ENCODE assay signal across 13 cellular contexts in the genomic region with DNA sequence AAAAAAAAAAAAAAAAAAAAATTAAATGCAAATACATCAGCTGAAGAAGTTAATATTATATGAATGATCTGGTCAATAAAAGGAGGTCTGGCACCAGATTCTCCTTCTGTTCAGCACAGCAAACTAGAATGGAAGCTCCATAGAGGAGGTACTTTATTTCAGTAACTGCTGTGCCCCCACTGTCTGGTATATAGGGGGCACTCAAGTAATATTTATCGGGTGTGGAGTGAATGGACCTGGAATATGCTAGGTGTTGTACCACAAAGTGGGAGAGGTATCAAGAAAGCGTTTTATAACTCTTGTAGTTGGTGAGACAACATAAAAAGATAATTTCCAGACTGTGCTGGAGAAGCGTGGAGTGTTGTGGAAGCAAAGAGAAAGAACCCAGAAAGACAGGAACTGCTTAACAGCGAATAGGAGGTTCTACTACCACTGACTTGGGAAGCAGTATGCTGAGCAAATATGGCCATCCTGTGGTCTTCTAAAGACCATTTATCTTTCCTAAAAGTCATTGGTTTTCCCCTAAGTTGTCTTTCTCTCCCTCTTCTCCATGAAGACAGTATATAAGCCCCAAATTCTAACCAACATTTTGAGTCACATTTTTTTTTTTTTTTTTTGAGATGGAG. TPM values are rescaled to one million over a fixed set of nuclear protein-coding genes. Genes with fewer than 3 reads are reported as not detected.
DNase-seq lines count a peak whose midpoint lies in the region; ATAC-seq and TF ChIP-seq lines count a peak whose summit lies in the region.
"Had no signal": no experiment of that assay in that cellular context is flagged by ENCODE, and none has a peak within 500 bp of the region (broad histone marks: within the 10 kb centered on the region; RNA-seq: fewer than 3 reads in every experiment).

No MANE protein-coding gene starts in this region.

- no peaks in the 10 kb centered on the region for H3F3A ChIP-seq in Loucy (ENCODE audit: low read depth)
- H3F3A ChIP-seq in neural progenitor cell (ENCODE audit: low read depth) = no peaks in the 10 kb centered on the region

- intact Hi-C loops in vagina (cut with DNase I) = no loop called here

- H3K27me3 ChIP-seq in Loucy (ENCODE audit: insufficient read depth, low read length, poor library complexity, severe bottlenecking) (no peaks in the 10 kb centered on the region), neural progenitor cell (no peaks in the 10 kb centered on the region), vagina (no peaks in the 10 kb centered on the region)

- H3K4me1 ChIP-seq in Loucy (ENCODE audit: insufficient read depth, low read length, poor library complexity, severe bottlenecking) = no peaks in the 10 kb centered on the region
- no peaks in the 10 kb centered on the region for H3K4me1 ChIP-seq in neural progenitor cell
- H3K4me1 ChIP-seq in vagina = no peaks in the 10 kb centered on the region

- H3K9me3 Mint-ChIP-seq in T-helper 2 cell treated with Interferon-gamma antibody and Interleukin-4, amounts not matched to agents 5 μg/mL and 100 μg/mL, for 36 hours = no peaks in the 10 kb centered on the region
- no peaks in the 10 kb centered on the region for H3K9me3 Mint-ChIP-seq in neural progenitor cell
- H3K9me3 Mint-ChIP-seq: activated T-cell treated with anti-CD3 and anti-CD28 coated beads, Interleukin-2, amount 50 U/mL, for 24 hours; T-helper 1 cell treated with Interleukin-12 subunit alpha and Interleukin-12 subunit beta and Interleukin-4 antibody, amounts not matched to agents 30 μg/mL and 1 μg/mL, for 36 hours had no signal

- H3K4me1 Mint-ChIP-seq in T-helper 2 cell treated with Interferon-gamma antibody and Interleukin-4, amounts not matched to agents 5 μg/mL and 100 μg/mL, for 36 hours (ENCODE audit: low read depth) = peaks cover 10% of the 10 kb centered on the region
- no peaks in the 10 kb centered on the region for H3K4me1 Mint-ChIP-seq in neural progenitor cell
- H3K4me1 Mint-ChIP-seq: B cell had no signal

- ATAC-seq in GM18520 (IDR thresholded peaks at IDR 0.05; ENCODE audit: unreplicated experiment) = no peak

- H3K27ac ChIP-seq in neural progenitor cell = no peak overlapping the region
- H3K27ac ChIP-seq in vagina = no peak overlapping the region

- TF ChIP-seq CTCF in Loucy (conservative IDR thresholded peaks at IDR 0.05; ENCODE audit: low read length) = peak; percentile 65
- peak; percentile 10 for TF ChIP-seq CTCF in cardiac fibroblast (IDR thresholded peaks at IDR 0.05; ENCODE audit: low read depth, low read length)
- peak; percentile 18 for TF ChIP-seq CTCF in neural progenitor cell (IDR thresholded peaks at IDR 0.05)
- peak in 1 of 3 experiments; percentile 13 for TF ChIP-seq CTCF in vagina (IDR thresholded peaks at IDR 0.05)

- no peaks in the 10 kb centered on the region for H3K79me2 ChIP-seq in Loucy (ENCODE audit: insufficient read depth, low read length)
- H3K79me2 ChIP-seq in neural progenitor cell (ENCODE audit: low read depth) = no peaks in the 10 kb centered on the region

- no peaks in the 10 kb centered on the region for H3K27me3 Mint-ChIP-seq in T-helper 2 cell treated with Interferon-gamma antibody and Interleukin-4, amounts not matched to agents 5 μg/mL and 100 μg/mL, for 36 hours (ENCODE audit: low read depth)
- peaks cover 2% of the 10 kb centered on the region for H3K27me3 Mint-ChIP-seq in neural progenitor cell (ENCODE audit: insufficient read depth, low read depth)
- H3K27me3 Mint-ChIP-seq: activated T-cell treated with anti-CD3 and anti-CD28 coated beads, Interleukin-2, amount 50 U/mL, for 24 hours had no signal

- H4K20me1 ChIP-seq in Loucy (ENCODE audit: insufficient read depth, low read length, poor library complexity, severe bottlenecking) (no peaks in the 10 kb centered on the region), neural progenitor cell (ENCODE audit: low read depth) (no peaks in the 10 kb centered on the region)

- H2AFZ ChIP-seq in Loucy (ENCODE audit: low read length) = no peak overlapping the region
- H2AFZ ChIP-seq in neural progenitor cell (replicated peaks) = no peak overlapping the region

- H3K27ac Mint-ChIP-seq in T-helper 2 cell treated with Interferon-gamma antibody and Interleukin-4, amounts not matched to agents 5 μg/mL and 100 μg/mL, for 36 hours = peak overlapping the region; percentile 0
- no peak overlapping the region for H3K27ac Mint-ChIP-seq in neural progenitor cell
- H3K27ac Mint-ChIP-seq: activated T-cell treated with anti-CD3 and anti-CD28 coated beads, Interleukin-2, amount 50 U/mL, for 24 hours; B cell; T-helper 1 cell treated with Interleukin-12 subunit alpha and Interleukin-12 subunit beta and Interleukin-4 antibody, amounts not matched to agents 30 μg/mL and 1 μg/mL, for 36 hours had no signal

- H3K4me3 Mint-ChIP-seq in T-helper 2 cell treated with Interferon-gamma antibody and Interleukin-4, amounts not matched to agents 5 μg/mL and 100 μg/mL, for 36 hours = no peak overlapping the region
- no peak overlapping the region for H3K4me3 Mint-ChIP-seq in neural progenitor cell
- H3K4me3 Mint-ChIP-seq: activated T-cell treated with anti-CD3 and anti-CD28 coated beads, Interleukin-2, amount 50 U/mL, for 24 hours; B cell; T-helper 1 cell treated with Interleukin-12 subunit alpha and Interleukin-12 subunit beta and Interleukin-4 antibody, amounts not matched to agents 30 μg/mL and 1 μg/mL, for 36 hours had no signal

- DNase-seq in T-helper 2 cell treated with Interferon-gamma antibody and Interleukin-4, amounts not matched to agents 5 μg/mL and 100 μg/mL, for 36 hours (ENCODE audit: low spot score) = no peak
- DNase-seq in T-helper 2 cell = no peak
- no peak for DNase-seq in cardiac fibroblast (ENCODE audit: low read depth in 2 of 2)
- DNase-seq in neural progenitor cell (ENCODE audit: low spot score) = no peak
- DNase-seq in KG1 (lab: John Stamatoyannopoulos, UW) = no peak
- DNase-seq in vagina (ENCODE audit: extremely low spot score in 2 of 2) = no peak
- DNase-seq: activated T-cell treated with anti-CD3 and anti-CD28 coated beads, Interleukin-2, amount 50 U/mL, for 24 hours; NCI-H510A; stimulated activated naive CD4-positive, alpha-beta T cell had no signal

- no peaks in the 10 kb centered on the region for H3K36me3 Mint-ChIP-seq in T-helper 2 cell treated with Interferon-gamma antibody and Interleukin-4, amounts not matched to agents 5 μg/mL and 100 μg/mL, for 36 hours (ENCODE audit: low read depth)
- no peaks in the 10 kb centered on the region for H3K36me3 Mint-ChIP-seq in neural progenitor cell

- H3K4me3 ChIP-seq in Loucy (ENCODE audit: low read length, poor library complexity, severe bottlenecking) = no peak overlapping the region
- H3K4me3 ChIP-seq in cardiac fibroblast (replicated peaks in 1 of 2; ENCODE audit: low read depth in 2 of 2, low read length in 2 of 2) = no peak overlapping the region
- no peak overlapping the region for H3K4me3 ChIP-seq in neural progenitor cell
- H3K4me3 ChIP-seq in vagina = no peak overlapping the region

- no peaks in the 10 kb centered on the region for H3K36me3 ChIP-seq in Loucy (ENCODE audit: insufficient read depth, low read length)
- no peaks in the 10 kb centered on the region for H3K36me3 ChIP-seq in neural progenitor cell
- no peaks in the 10 kb centered on the region for H3K36me3 ChIP-seq in vagina

- H3K9ac ChIP-seq in Loucy (ENCODE audit: low read depth, low read length, poor library complexity, severe bottlenecking) (no peak overlapping the region), neural progenitor cell (no peak overlapping the region)

- H3K4me2 ChIP-seq in Loucy (ENCODE audit: low read depth, low read length, poor library complexity, severe bottlenecking) (no peak overlapping the region), neural progenitor cell (no peak overlapping the region)

- H3K9me3 ChIP-seq in Loucy (ENCODE audit: insufficient read depth, low read depth, low read length) (no peaks in the 10 kb centered on the region), neural progenitor cell (ENCODE audit: low read depth) (no peaks in the 10 kb centered on the region), vagina (no peaks in the 10 kb centered on the region)

- H3K9me2 ChIP-seq in Loucy (replicated peaks; ENCODE audit: low read depth, low read length) = no peaks in the 10 kb centered on the region

- no peak for TF ChIP-seq POLR2A in vagina (IDR thresholded peaks at IDR 0.05)

RNA-seq across cellular contexts. Expression of gene PRKCA, which starts 12.2 kb away (rescaled TPM):
- total RNA-seq in neural progenitor cell (ENCODE audit: low replicate concordance) (1.7 and 2.1 TPM in 2 replicates), vagina (15.5 TPM)
